In genomic region chr6:7538484-7538883, GRCh38 we compare ENCODE assay signal across 21 cellular contexts.
"Had no signal": no experiment of that assay in that cellular context is flagged by ENCODE, and none has a peak within 500 bp of the region (broad histone marks: within the 10 kb centered on the region; RNA-seq: fewer than 3 reads in every experiment).

No MANE protein-coding gene starts in this region.

- H3K4me3 Mint-ChIP-seq: activated naive CD8-positive, alpha-beta T cell; endodermal cell; naive thymus-derived CD8-positive, alpha-beta T cell had no signal

- H3K27ac ChIP-seq: colonic mucosa, epithelial cell of prostate, tibial artery, vagina, VCaP had no signal

- H3K36me3 ChIP-seq: colonic mucosa, tibial artery, vagina had no signal

- H3K36me3 Mint-ChIP-seq: activated naive CD8-positive, alpha-beta T cell had no signal

- DNase-seq: activated CD4-positive, alpha-beta T cell treated with anti-CD3 and anti-CD28 coated beads, Interleukin-2, amount 50 U/mL, for 4 hours; activated gamma-delta T cell; amniotic stem cell; central memory CD4-positive, alpha-beta T cell; colonic mucosa; endodermal cell; foreskin fibroblast; glutamatergic neuron; mesendoderm; naive thymus-derived CD8-positive, alpha-beta T cell; posterior cingulate gyrus; stimulated activated CD4-positive, alpha-beta T cell treated with anti-CD3 and anti-CD28 coated beads, Interleukin-12 subunit alpha, Interleukin-12 subunit beta, amount 100 ng/mL, for 4 hours; stimulated activated CD4-positive, alpha-beta T cell treated with anti-CD3 and anti-CD28 coated beads, Interleukin-1b, Interleukin-23, amount 100 ng/mL, for 48 hours; stimulated activated CD8-positive, alpha-beta memory T cell treated with anti-CD3 and anti-CD28 coated beads, Interleukin-4, amount 100 ng/mL, for 48 hours; stimulated activated naive CD4-positive, alpha-beta T cell treated with Interleukin-2 at 50 U/mL for 16 hours; T-helper 2 cell; tibial artery had no signal

- H3K4me3 ChIP-seq: colonic mucosa, tibial artery, vagina had no signal

- H3K4me1 ChIP-seq: colonic mucosa had no signal

- H3K9me3 Mint-ChIP-seq: endodermal cell had no signal

- H3K9me3 ChIP-seq: colonic mucosa, tibial artery, vagina had no signal

- ATAC-seq: naive thymus-derived CD8-positive, alpha-beta T cell had no signal

- H3K27me3 ChIP-seq: colonic mucosa had no signal

- H3K27ac Mint-ChIP-seq: activated naive CD8-positive, alpha-beta T cell; endodermal cell; naive thymus-derived CD8-positive, alpha-beta T cell had no signal
